In genomic region chr12:113162102-113163029, GRCh38 we compare ENCODE assay signal across 1 cellular context.
TF ChIP-seq lines count a peak whose summit lies in the region.

No MANE protein-coding gene starts in this region.

TF ChIP-seq in endothelial cell of umbilical vein, 7 proteins besides CTCF, POLR2A, EP300 and RAD21:
- TF ChIP-seq POLR2AphosphoS5 (IDR thresholded peaks at IDR 0.05; ENCODE audit: insufficient read depth, low read depth, low read length) (no peak), FOS (IDR thresholded peaks at IDR 0.05; ENCODE audit: borderline replicate concordance, insufficient read depth, low read length) (no peak), JUN (IDR thresholded peaks at IDR 0.05; ENCODE audit: borderline replicate concordance, insufficient read depth, insufficient read length, low read depth) (no peak), EZH2 (IDR thresholded peaks at IDR 0.05; ENCODE audit: borderline replicate concordance, low read depth, low read length, severe bottlenecking) (no peak), GATA2 (IDR thresholded peaks at IDR 0.05; ENCODE audit: insufficient read depth, insufficient read length, low read depth, low read length) (no peak), MYC (IDR thresholded peaks at IDR 0.05; ENCODE audit: low read depth, low read length) (no peak), MAX (IDR thresholded peaks at IDR 0.05; ENCODE audit: insufficient read depth, insufficient read length) (no peak)
